In genomic region chr4:94758141-94758699, GRCh38 we compare ENCODE assay signal across 8 cellular contexts. TPM values are rescaled to one million over a fixed set of nuclear protein-coding genes. Genes with fewer than 3 reads are reported as not detected.
DNase-seq lines count a peak whose midpoint lies in the region; ATAC-seq and TF ChIP-seq lines count a peak whose summit lies in the region.

No MANE protein-coding gene starts in this region.

- TF ChIP-seq CTCF in CD8-positive, alpha-beta T cell (IDR thresholded peaks at IDR 0.05), result no peak
- peak in 1 of 2 experiments; percentile 8 for TF ChIP-seq CTCF in brain (conservative IDR thresholded peaks at IDR 0.05)

- no peaks in the 10 kb centered on the region for H3K9me3 Mint-ChIP-seq in CD8-positive, alpha-beta T cell
- H3K9me3 Mint-ChIP-seq in brain, result no peaks in the 10 kb centered on the region
- H3K9me3 Mint-ChIP-seq in stimulated activated memory B cell treated with anti-CD40 and anti-IgM and Interleukin-4, amounts not matched to agents 10 μg/mL and 1 μg/mL and 100 μg/mL, for 72 hours, result no peaks in the 10 kb centered on the region

- no peak for DNase-seq in CD8-positive, alpha-beta T cell
- DNase-seq in islet precursor cell (peak; percentile 81), cerebellar nuclear complex (lab: John Stamatoyannopoulos, UW) (no peak), NCI-H2196 (lab: John Stamatoyannopoulos, UW; ENCODE audit: unreplicated experiment) (no peak)

- H3K9ac ChIP-seq in HUES48 (ENCODE audit: low read depth, low read length), result peak overlapping the region; percentile 48

- no peak for ATAC-seq in CD8-positive, alpha-beta T cell
- peak; percentile 47 for ATAC-seq in stimulated activated memory B cell treated with anti-CD40 and anti-IgM and Interleukin-4, amounts not matched to agents 10 μg/mL and 1 μg/mL and 100 μg/mL, for 72 hours
- ATAC-seq in HG03097 (IDR thresholded peaks at IDR 0.05; ENCODE audit: low FRiP score, unreplicated experiment), result no peak

- no peak overlapping the region for H3K27ac ChIP-seq in CD8-positive, alpha-beta T cell (ENCODE audit: low read depth, low read length)
- H3K27ac ChIP-seq in HUES48 (ENCODE audit: low read depth, low read length), result no peak overlapping the region

- no peak overlapping the region for H3K4me3 ChIP-seq in CD8-positive, alpha-beta T cell (ENCODE audit: low read depth, low read length)
- H3K4me3 ChIP-seq in HUES48 (ENCODE audit: low read depth, low read length), result peak overlapping the region; percentile 55

- no peaks in the 10 kb centered on the region for H3K4me1 ChIP-seq in CD8-positive, alpha-beta T cell (ENCODE audit: insufficient read depth, low read length)
- peaks cover 15% of the 10 kb centered on the region for H3K4me1 ChIP-seq in HUES48 (ENCODE audit: control insufficient read depth, insufficient read depth, low read length)

- intact Hi-C loops in CD8-positive, alpha-beta T cell (cut with DNase I, micrococcal nuclease), result no loop called here

- H3K36me3 ChIP-seq in CD8-positive, alpha-beta T cell (ENCODE audit: insufficient read depth, low read length), result no peaks in the 10 kb centered on the region
- no peaks in the 10 kb centered on the region for H3K36me3 ChIP-seq in HUES48 (ENCODE audit: control insufficient read depth, insufficient read depth, low read length)

- H3K27me3 ChIP-seq in CD8-positive, alpha-beta T cell (ENCODE audit: insufficient read depth, low read length), result peaks cover 12% of the 10 kb centered on the region
- H3K27me3 ChIP-seq in HUES48 (ENCODE audit: control insufficient read depth, insufficient read depth, low read length), result peaks cover 61% of the 10 kb centered on the region

- peaks cover 8% of the 10 kb centered on the region for H3K4me1 Mint-ChIP-seq in CD8-positive, alpha-beta T cell (ENCODE audit: low read depth)
- peaks cover 43% of the 10 kb centered on the region for H3K4me1 Mint-ChIP-seq in brain
- peaks cover 8% of the 10 kb centered on the region for H3K4me1 Mint-ChIP-seq in stimulated activated memory B cell treated with anti-CD40 and anti-IgM and Interleukin-4, amounts not matched to agents 10 μg/mL and 1 μg/mL and 100 μg/mL, for 72 hours

- POLR2A ChIA-PET in CD8-positive, alpha-beta T cell (lab: Charles Lee), result no interaction called here

- CTCF ChIA-PET in CD8-positive, alpha-beta T cell (lab: Charles Lee), result no interaction called here

- H3K27me3 Mint-ChIP-seq in CD8-positive, alpha-beta T cell (ENCODE audit: low read depth), result peaks cover 55% of the 10 kb centered on the region
- H3K27me3 Mint-ChIP-seq in brain, result peaks cover 40% of the 10 kb centered on the region
- peaks cover 74% of the 10 kb centered on the region for H3K27me3 Mint-ChIP-seq in stimulated activated memory B cell treated with anti-CD40 and anti-IgM and Interleukin-4, amounts not matched to agents 10 μg/mL and 1 μg/mL and 100 μg/mL, for 72 hours

- H3K9me3 ChIP-seq in CD8-positive, alpha-beta T cell (ENCODE audit: low read length), result no peaks in the 10 kb centered on the region
- no peaks in the 10 kb centered on the region for H3K9me3 ChIP-seq in HUES48 (ENCODE audit: control insufficient read depth, insufficient read depth, low read length)

- peak overlapping the region; percentile 24 for H3K4me3 Mint-ChIP-seq in CD8-positive, alpha-beta T cell
- peak overlapping the region; percentile 85 to 97 (median 92) for H3K4me3 Mint-ChIP-seq in brain
- H3K4me3 Mint-ChIP-seq in stimulated activated memory B cell treated with anti-CD40 and anti-IgM and Interleukin-4, amounts not matched to agents 10 μg/mL and 1 μg/mL and 100 μg/mL, for 72 hours, result peak overlapping the region; percentile 39

- no peak overlapping the region for H3K27ac Mint-ChIP-seq in CD8-positive, alpha-beta T cell
- peak overlapping the region; percentile 57 to 94 (median 92) for H3K27ac Mint-ChIP-seq in brain
- no peak overlapping the region for H3K27ac Mint-ChIP-seq in stimulated activated memory B cell treated with anti-CD40 and anti-IgM and Interleukin-4, amounts not matched to agents 10 μg/mL and 1 μg/mL and 100 μg/mL, for 72 hours

- H3K36me3 Mint-ChIP-seq in CD8-positive, alpha-beta T cell, result no peaks in the 10 kb centered on the region
- no peaks in the 10 kb centered on the region for H3K36me3 Mint-ChIP-seq in brain
- H3K36me3 Mint-ChIP-seq in stimulated activated memory B cell treated with anti-CD40 and anti-IgM and Interleukin-4, amounts not matched to agents 10 μg/mL and 1 μg/mL and 100 μg/mL, for 72 hours, result no peaks in the 10 kb centered on the region

RNA-seq across cellular contexts. Expression of gene BMPR1B, which starts 0.5 kb away (rescaled TPM):
- total RNA-seq in CD8-positive, alpha-beta T cell, result not detected
- 1.1 TPM for polyA plus RNA-seq in brain (ENCODE audit: insufficient read depth, low read depth, low replicate concordance)

Comparison
In these comparisons a context has a peak if more than half of its experiments do, and no peak if none do; other contexts are left out.
1. H3K27ac Mint-ChIP-seq: peak in brain (5 of 5); none in CD8-positive, alpha-beta T cell (single experiment) and stimulated activated memory B cell treated with anti-CD40 and anti-IgM and Interleukin-4, amounts not matched to agents 10 μg/mL and 1 μg/mL and 100 μg/mL, for 72 hours (single experiment).
2. H3K4me3 Mint-ChIP-seq: peak in every context shown above with its lines; median percentile 92 in brain; 39 in stimulated activated memory B cell treated with anti-CD40 and anti-IgM and Interleukin-4, amounts not matched to agents 10 μg/mL and 1 μg/mL and 100 μg/mL, for 72 hours; 24 in CD8-positive, alpha-beta T cell.